Comparison of ENCODE assay signal across 9 cellular contexts in genomic region chr17:57739402-57740224, GRCh38. TPM values are rescaled to one million over a fixed set of nuclear protein-coding genes. Genes with fewer than 3 reads are reported as not detected.
A peak's percentile ranks its signal among the peaks of the same experiment; 100 is the strongest.
DNase-seq lines count a peak whose midpoint lies in the region; ATAC-seq, FAIRE-seq and TF ChIP-seq lines count a peak whose summit lies in the region.
"Had no signal": no experiment of that assay in that cellular context is flagged by ENCODE, and none has a peak within 500 bp of the region (broad histone marks: within the 10 kb centered on the region; RNA-seq: fewer than 3 reads in every experiment).

No MANE protein-coding gene starts in this region.

- no peaks in the 10 kb centered on the region for H3K27me3 ChIP-seq in adrenal gland
- peaks cover 10% of the 10 kb centered on the region for H3K27me3 ChIP-seq in gastroesophageal sphincter

- no peak for TF ChIP-seq EP300 in A549 (IDR thresholded peaks at IDR 0.05)
- no peak for TF ChIP-seq EP300 in gastroesophageal sphincter (IDR thresholded peaks at IDR 0.05)

- intact Hi-C loops in adrenal gland (cut with DNase I) = loop anchor here (5.0 to 10.0 kb wide), 4 partner anchors 65 to 607 kb away; no protein-coding TSS in a partner anchor

- H3K4me3 ChIP-seq in A549 = no peak overlapping the region
- no peak overlapping the region for H3K4me3 ChIP-seq in GM12864 (ENCODE audit: low read depth, low read length)
- H3K4me3 ChIP-seq in adrenal gland = no peak overlapping the region
- H3K4me3 ChIP-seq in gastroesophageal sphincter = no peak overlapping the region

- peak; percentile 61 to 65 for TF ChIP-seq RAD21 in A549 (conservative IDR thresholded peaks at IDR 0.05 in 1 of 2, IDR thresholded peaks at IDR 0.05 in 1 of 2)

- H3K9me3 ChIP-seq in A549 (no peaks in the 10 kb centered on the region), adrenal gland (replicated peaks in 1 of 3) (no peaks in the 10 kb centered on the region), gastroesophageal sphincter (no peaks in the 10 kb centered on the region)

- no peak overlapping the region for H3K27ac ChIP-seq in A549
- H3K27ac ChIP-seq in adrenal gland = no peak overlapping the region
- no peak overlapping the region for H3K27ac ChIP-seq in gastroesophageal sphincter

- WGBS in A549 (ENCODE audit: missing lambda C conversion rate) = 0% methylated on average over 1 of the region's 1 CpG
- WGBS in adrenal gland, 4 donors = 33 to 100% (median 62%) methylated on average over 1 of the region's 1 CpG
- WGBS in gastroesophageal sphincter (ENCODE audit: low coverage in 1 of 2), 2 donors = 80% methylated on average over 1 of the region's 1 CpG; no CpG with 5 or more reads in 1 of the 2 donors

- TF ChIP-seq POLR2A in A549 (IDR thresholded peaks at IDR 0.05; ENCODE audit: low read length) (no peak), adrenal gland (IDR thresholded peaks at IDR 0.05) (no peak), gastroesophageal sphincter (IDR thresholded peaks at IDR 0.05) (no peak)

- TF ChIP-seq CTCF in A549 (IDR thresholded peaks at IDR 0.05) (peak; percentile 63), GM12864 (IDR thresholded peaks at IDR 0.05; ENCODE audit: low read depth, low read length, missing control alignments) (peak; percentile 63), adrenal gland (IDR thresholded peaks at IDR 0.05) (peak in 4 of 6 experiments; percentile 34 to 39 (median 38)), gastroesophageal sphincter (IDR thresholded peaks at IDR 0.05) (no peak)

- CTCF ChIA-PET in A549 (lab: Yijun Ruan, JAX) = interaction anchor here (0.5 to 9.6 kb wide), 41 partner anchors 8 to 651 kb away, joined by 3 to 108 read pairs (median 4); no protein-coding TSS in a partner anchor

- POLR2A ChIA-PET in A549 (lab: Yijun Ruan, JAX) = no interaction called here

- peaks cover 6% of the 10 kb centered on the region; the same call in 1 of the 3 replicates for H3K4me1 ChIP-seq in A549
- no peaks in the 10 kb centered on the region for H3K4me1 ChIP-seq in adrenal gland (replicated peaks in 1 of 2)
- H3K4me1 ChIP-seq in gastroesophageal sphincter = no peaks in the 10 kb centered on the region

- peak; percentile 53 to 54 for DNase-seq in A549 (ENCODE audit: low read depth in 1 of 2, low spot score in 1 of 2)
- no peak for DNase-seq in GM12864 (ENCODE audit: low read depth)
- peak; percentile 71 for DNase-seq in NCI-H1694 (lab: John Stamatoyannopoulos, UW)
- no peak for DNase-seq in adrenal gland
- peak; percentile 89 for DNase-seq in myocyte (ENCODE audit: low read depth)
- no peak for DNase-seq in activated T-cell treated with anti-CD3 and anti-CD28 coated beads, Interleukin-2, amount 50 U/mL, for 1 hour

- no peak overlapping the region for H3K4me2 ChIP-seq in A549

- no peaks in the 10 kb centered on the region for H3K36me3 ChIP-seq in adrenal gland (replicated peaks in 1 of 2)
- no peaks in the 10 kb centered on the region for H3K36me3 ChIP-seq in gastroesophageal sphincter

- no peak for FAIRE-seq in A549 (lab: Jason Lieb, UNC)

- ATAC-seq in A549 (peak; percentile 82 to 91), HG03045 (IDR thresholded peaks at IDR 0.05; ENCODE audit: unreplicated experiment) (no peak), gastroesophageal sphincter (no peak)

TF ChIP-seq in A549, 52 proteins besides CTCF, POLR2A, EP300 and RAD21:
- TF ChIP-seq SMC3 (IDR thresholded peaks at IDR 0.05) = peak; percentile 80
- TF ChIP-seq ELK1 (IDR thresholded peaks at IDR 0.05; ENCODE audit: low read depth, low read length) = no peak

RNA-seq across cellular contexts. Expression of gene CCDC182, which starts 5.5 kb away (rescaled TPM):
- polyA plus RNA-seq in A549 (2011; rRNA removed) = not detected in 2 replicates
- not detected in 2 replicates for polyA plus RNA-seq in A549 (2012; cell fraction: cytosol; rRNA removed)
- polyA plus RNA-seq in A549 (2012; cell fraction: nucleus; rRNA removed) = not detected in 2 replicates
- not detected in 3 replicates for polyA plus RNA-seq in A549 (2017; fragmentation: RNase III; extraction: RNeasy Plus Mini Kit Qiagen cat#74134 plus additional on column Dnase treatment)
- not detected in 2 replicates for polyA minus RNA-seq in A549 (2011; rRNA and poly(A)+ RNA removed)
- not detected for total RNA-seq in adrenal gland
- not detected for polyA plus RNA-seq in adrenal gland
- total RNA-seq in myocyte = not detected in 2 replicates
- not detected for polyA plus RNA-seq in myocyte (2012)
- not detected for total RNA-seq in gastroesophageal sphincter
- polyA plus RNA-seq: adipose tissue had no signal

Comparison
In these comparisons a context has a peak if more than half of its experiments do, and no peak if none do; other contexts are left out.
1. ATAC-seq: peak in A549 (2 of 2); none in HG03045 (single experiment) and gastroesophageal sphincter (single experiment).
2. DNase-seq: peak in A549 (2 of 2), NCI-H1694 (single experiment) and myocyte (single experiment); none in GM12864 (single experiment), adrenal gland (0 of 7) and activated T-cell treated with anti-CD3 and anti-CD28 coated beads, Interleukin-2, amount 50 U/mL, for 1 hour (single experiment).
3. CTCF ChIP-seq: peak in A549 (single experiment), GM12864 (single experiment) and adrenal gland (4 of 6); none in gastroesophageal sphincter (0 of 4).